ENCODE assay signal across 8 cellular contexts in genomic region chr2:15560404-15560987, GRCh38. TPM values are rescaled to one million over a fixed set of nuclear protein-coding genes. Genes with fewer than 3 reads are reported as not detected.
A peak's percentile ranks its signal among the peaks of the same experiment; 100 is the strongest.
DNase-seq lines count a peak whose midpoint lies in the region; ATAC-seq and TF ChIP-seq lines count a peak whose summit lies in the region.

No MANE protein-coding gene starts in this region.

- H3K27ac Mint-ChIP-seq in activated naive CD8-positive, alpha-beta T cell treated with anti-CD3 and anti-CD28 coated beads, Interleukin-2, amount 50 U/mL, for 24 hours = peak overlapping the region; percentile 92

- DNase-seq in AG09309 (ENCODE audit: low read depth) = no peak
- DNase-seq in NCI-H524 (lab: John Stamatoyannopoulos, UW) = peak; percentile 49 to 80
- DNase-seq in activated naive CD8-positive, alpha-beta T cell treated with anti-CD3 and anti-CD28 coated beads, Interleukin-2, amount 50 U/mL, for 24 hours = peak; percentile 15
- DNase-seq in right cardiac atrium = peak in 1 of 3 donors; percentile 36
- DNase-seq in prostate gland (ENCODE audit: low spot score) = peak; percentile 6

- ATAC-seq in GM18517 (IDR thresholded peaks at IDR 0.05; ENCODE audit: unreplicated experiment) (peak; percentile 44), HG03025 (IDR thresholded peaks at IDR 0.05; ENCODE audit: low FRiP score, unreplicated experiment) (peak; percentile 48), right cardiac atrium (peak; percentile 43 to 49), GM18519 (IDR thresholded peaks at IDR 0.05; ENCODE audit: low FRiP score, unreplicated experiment) (no peak)
- ATAC-seq in activated naive CD8-positive, alpha-beta T cell treated with anti-CD3 and anti-CD28 coated beads, Interleukin-2, amount 50 U/mL, for 24 hours = peak; percentile 45

- TF ChIP-seq CTCF in AG09309 (IDR thresholded peaks at IDR 0.05; ENCODE audit: control insufficient read depth, insufficient read depth, low read depth, low read length, missing control alignments) (no peak), prostate gland (IDR thresholded peaks at IDR 0.05) (no peak)

- intact Hi-C loops in right cardiac atrium (cut with DNase I) = no loop called here
- intact Hi-C loops in prostate gland (cut with DNase I) = no loop called here

- no peaks in the 10 kb centered on the region for H3K27me3 Mint-ChIP-seq in activated naive CD8-positive, alpha-beta T cell treated with anti-CD3 and anti-CD28 coated beads, Interleukin-2, amount 50 U/mL, for 24 hours

- no peaks in the 10 kb centered on the region for H3K36me3 ChIP-seq in prostate gland

- H3K9me3 Mint-ChIP-seq in activated naive CD8-positive, alpha-beta T cell treated with anti-CD3 and anti-CD28 coated beads, Interleukin-2, amount 50 U/mL, for 24 hours = no peaks in the 10 kb centered on the region

- H3K27me3 ChIP-seq in right cardiac atrium (ENCODE audit: control insufficient read depth, insufficient read depth) (no peaks in the 10 kb centered on the region), prostate gland (replicated peaks; ENCODE audit: insufficient read depth) (no peaks in the 10 kb centered on the region)

- peaks cover 2% of the 10 kb centered on the region for H3K36me3 Mint-ChIP-seq in activated naive CD8-positive, alpha-beta T cell treated with anti-CD3 and anti-CD28 coated beads, Interleukin-2, amount 50 U/mL, for 24 hours (ENCODE audit: low read depth)

- no peak for TF ChIP-seq POLR2A in prostate gland (IDR thresholded peaks at IDR 0.05)

- H3K4me1 ChIP-seq in right cardiac atrium (ENCODE audit: control insufficient read depth, insufficient read depth, low read length) = peaks cover 2% of the 10 kb centered on the region
- peaks cover 7% of the 10 kb centered on the region for H3K4me1 ChIP-seq in prostate gland (replicated peaks)

- peak overlapping the region; percentile 99 for H3K4me3 Mint-ChIP-seq in activated naive CD8-positive, alpha-beta T cell treated with anti-CD3 and anti-CD28 coated beads, Interleukin-2, amount 50 U/mL, for 24 hours

- under 1% methylated on average over 28 of the region's 28 CpGs for WGBS in right cardiac atrium
- WGBS in prostate gland = under 1% methylated on average over 28 of the region's 28 CpGs

- H3K27ac ChIP-seq in right cardiac atrium (ENCODE audit: low read length) (no peak overlapping the region), prostate gland (peak overlapping the region; percentile 54 to 68)

- H3K9me3 ChIP-seq in right cardiac atrium (ENCODE audit: control insufficient read depth, low read length) (no peaks in the 10 kb centered on the region), prostate gland (no peaks in the 10 kb centered on the region)

- H3K4me1 Mint-ChIP-seq in activated naive CD8-positive, alpha-beta T cell treated with anti-CD3 and anti-CD28 coated beads, Interleukin-2, amount 50 U/mL, for 24 hours = peaks cover 38% of the 10 kb centered on the region

- H3K4me3 ChIP-seq in AG09309 (ENCODE audit: control insufficient read depth, low read depth, low read length) (peak overlapping the region; percentile 81), right cardiac atrium (ENCODE audit: low read length) (peak overlapping the region; percentile 56), prostate gland (peak overlapping the region; percentile 72 to 86)

RNA-seq across cellular contexts. Expression of gene NBAS, which starts 0.6 kb away (rescaled TPM):
- total RNA-seq in right cardiac atrium (10 to 100 TPM; 50.0 to 59.4 (median 53.4) TPM), prostate gland (10 to 100 TPM; 34.8 to 55.0 TPM)
- polyA plus RNA-seq in right cardiac atrium = 22.4 TPM

RNA-seq across cellular contexts. Expression of gene DDX1, which starts 31.2 kb away (rescaled TPM):
- total RNA-seq in right cardiac atrium = 100 to 1,000 TPM; 109 to 136 (median 113) TPM
- polyA plus RNA-seq in right cardiac atrium = 117 TPM
- 10 to 100 TPM; 39.0 to 50.7 TPM for total RNA-seq in prostate gland
